In the genomic region with DNA sequence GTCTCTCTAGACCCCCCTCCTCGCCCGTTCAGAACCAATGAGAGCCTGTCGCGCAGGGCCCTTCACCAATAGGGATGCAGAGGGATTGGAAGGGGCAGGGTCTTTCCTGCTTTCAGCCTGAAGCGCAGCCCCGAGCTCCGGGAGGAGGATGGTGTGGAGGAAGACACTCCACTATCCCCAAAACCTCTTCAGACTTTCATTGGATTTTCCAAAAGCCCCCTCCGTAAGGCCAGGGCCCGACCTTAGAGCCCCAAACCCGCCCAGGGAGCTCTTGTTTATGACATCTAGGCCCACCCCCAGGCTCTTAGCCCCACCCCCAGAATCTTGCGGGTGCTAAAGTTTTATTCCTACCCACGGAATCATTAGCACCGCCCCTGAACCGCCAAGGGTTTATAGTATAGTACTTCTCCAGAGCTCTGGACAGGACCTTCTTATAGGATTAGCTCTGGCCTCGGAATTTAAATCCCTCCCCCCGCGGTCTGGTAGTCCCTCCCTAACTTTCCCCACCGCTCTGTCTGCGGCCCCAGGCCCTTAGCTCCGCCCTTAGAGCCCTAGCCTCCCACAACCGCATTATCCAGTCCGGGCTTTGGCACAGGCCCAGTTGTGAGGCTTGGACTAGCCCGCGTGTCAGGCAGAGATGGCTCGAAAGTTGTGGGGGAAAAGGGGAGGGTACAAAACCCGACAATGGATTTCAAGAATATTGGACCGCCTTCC, we compare ENCODE assay signal across 1 cellular context.
TF ChIP-seq lines count a peak whose summit lies in the region.

No MANE protein-coding gene starts in this region.

TF ChIP-seq in K562, 482 proteins besides CTCF, POLR2A, EP300 and RAD21 (continued from another document and continues in another):
- TF ChIP-seq RNF219 (CRISPR knock-in tag; IDR thresholded peaks at IDR 0.05) (no peak), SMARCE1 (IDR thresholded peaks at IDR 0.05) (no peak), MTA3 (IDR thresholded peaks at IDR 0.05; ENCODE audit: borderline replicate concordance) (peak; percentile 77), JUN (IDR thresholded peaks at IDR 0.05; ENCODE audit: borderline replicate concordance, low read depth, low read length) (peak; percentile 37; the same call in 1 of the 2 replicates), JUN (CRISPR knock-in tag; IDR thresholded peaks at IDR 0.05; ENCODE audit: borderline replicate concordance) (no peak), MEIS2 (IDR thresholded peaks at IDR 0.05; ENCODE audit: partially characterized antibody) (peak; percentile 10), FOXP1 (CRISPR knock-in tag; IDR thresholded peaks at IDR 0.05) (peak; percentile 76; the same call in 1 of the 2 replicates), E2F3 (CRISPR knock-in tag; IDR thresholded peaks at IDR 0.05) (no peak), NEUROD1 (IDR thresholded peaks at IDR 0.05; ENCODE audit: borderline replicate concordance, low read depth, low read length, partially characterized antibody) (peak; percentile 100), SMARCA4 (IDR thresholded peaks at IDR 0.05) (peak; percentile 61; the same call in 1 of the 2 replicates), PTBP1 (IDR thresholded peaks at IDR 0.05; ENCODE audit: low read depth, low read length) (peak; percentile 88; the same call in 1 of the 2 replicates), FOXK1 (CRISPR knock-in tag; IDR thresholded peaks at IDR 0.05; ENCODE audit: borderline replicate concordance) (no peak), XRCC5 (IDR thresholded peaks at IDR 0.05; ENCODE audit: low read depth, low read length) (peak; percentile 96), MGA (IDR thresholded peaks at IDR 0.05) (peak; percentile 63), PML (IDR thresholded peaks at IDR 0.05; ENCODE audit: low read length) (peak; percentile 49), CREB1 (IDR thresholded peaks at IDR 0.05) (no peak), CREB1 (CRISPR knock-in tag; IDR thresholded peaks at IDR 0.05) (peak; percentile 48; the same call in 1 of the 2 replicates), ETV1 (tag; conservative IDR thresholded peaks at IDR 0.05; ENCODE audit: low read depth) (0 out of 2 replicates have a peak, but pooled peaks have one; percentile 10), MTA1 (IDR thresholded peaks at IDR 0.05; ENCODE audit: borderline replicate concordance) (peak; percentile 76; the same call in 1 of the 2 replicates)
- TF ChIP-seq, protein P1, sequence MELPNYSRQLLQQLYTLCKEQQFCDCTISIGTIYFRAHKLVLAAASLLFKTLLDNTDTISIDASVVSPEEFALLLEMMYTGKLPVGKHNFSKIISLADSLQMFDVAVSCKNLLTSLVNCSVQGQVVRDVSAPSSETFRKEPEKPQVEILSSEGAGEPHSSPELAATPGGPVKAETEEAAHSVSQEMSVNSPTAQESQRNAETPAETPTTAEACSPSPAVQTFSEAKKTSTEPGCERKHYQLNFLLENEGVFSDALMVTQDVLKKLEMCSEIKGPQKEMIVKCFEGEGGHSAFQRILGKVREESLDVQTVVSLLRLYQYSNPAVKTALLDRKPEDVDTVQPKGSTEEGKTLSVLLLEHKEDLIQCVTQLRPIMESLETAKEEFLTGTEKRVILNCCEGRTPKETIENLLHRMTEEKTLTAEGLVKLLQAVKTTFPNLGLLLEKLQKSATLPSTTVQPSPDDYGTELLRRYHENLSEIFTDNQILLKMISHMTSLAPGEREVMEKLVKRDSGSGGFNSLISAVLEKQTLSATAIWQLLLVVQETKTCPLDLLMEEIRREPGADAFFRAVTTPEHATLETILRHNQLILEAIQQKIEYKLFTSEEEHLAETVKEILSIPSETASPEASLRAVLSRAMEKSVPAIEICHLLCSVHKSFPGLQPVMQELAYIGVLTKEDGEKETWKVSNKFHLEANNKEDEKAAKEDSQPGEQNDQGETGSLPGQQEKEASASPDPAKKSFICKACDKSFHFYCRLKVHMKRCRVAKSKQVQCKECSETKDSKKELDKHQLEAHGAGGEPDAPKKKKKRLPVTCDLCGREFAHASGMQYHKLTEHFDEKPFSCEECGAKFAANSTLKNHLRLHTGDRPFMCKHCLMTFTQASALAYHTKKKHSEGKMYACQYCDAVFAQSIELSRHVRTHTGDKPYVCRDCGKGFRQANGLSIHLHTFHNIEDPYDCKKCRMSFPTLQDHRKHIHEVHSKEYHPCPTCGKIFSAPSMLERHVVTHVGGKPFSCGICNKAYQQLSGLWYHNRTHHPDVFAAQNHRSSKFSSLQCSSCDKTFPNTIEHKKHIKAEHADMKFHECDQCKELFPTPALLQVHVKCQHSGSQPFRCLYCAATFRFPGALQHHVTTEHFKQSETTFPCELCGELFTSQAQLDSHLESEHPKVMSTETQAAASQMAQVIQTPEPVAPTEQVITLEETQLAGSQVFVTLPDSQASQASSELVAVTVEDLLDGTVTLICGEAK (IDR thresholded peaks at IDR 0.05): peak; percentile 83
- TF ChIP-seq, protein P1 (CRISPR knock-in tag; IDR thresholded peaks at IDR 0.05): no peak
- TF ChIP-seq, protein P2, sequence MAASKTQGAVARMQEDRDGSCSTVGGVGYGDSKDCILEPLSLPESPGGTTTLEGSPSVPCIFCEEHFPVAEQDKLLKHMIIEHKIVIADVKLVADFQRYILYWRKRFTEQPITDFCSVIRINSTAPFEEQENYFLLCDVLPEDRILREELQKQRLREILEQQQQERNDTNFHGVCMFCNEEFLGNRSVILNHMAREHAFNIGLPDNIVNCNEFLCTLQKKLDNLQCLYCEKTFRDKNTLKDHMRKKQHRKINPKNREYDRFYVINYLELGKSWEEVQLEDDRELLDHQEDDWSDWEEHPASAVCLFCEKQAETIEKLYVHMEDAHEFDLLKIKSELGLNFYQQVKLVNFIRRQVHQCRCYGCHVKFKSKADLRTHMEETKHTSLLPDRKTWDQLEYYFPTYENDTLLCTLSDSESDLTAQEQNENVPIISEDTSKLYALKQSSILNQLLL (CRISPR knock-in tag; IDR thresholded peaks at IDR 0.05; ENCODE audit: borderline replicate concordance): no peak
- TF ChIP-seq, protein P3, sequence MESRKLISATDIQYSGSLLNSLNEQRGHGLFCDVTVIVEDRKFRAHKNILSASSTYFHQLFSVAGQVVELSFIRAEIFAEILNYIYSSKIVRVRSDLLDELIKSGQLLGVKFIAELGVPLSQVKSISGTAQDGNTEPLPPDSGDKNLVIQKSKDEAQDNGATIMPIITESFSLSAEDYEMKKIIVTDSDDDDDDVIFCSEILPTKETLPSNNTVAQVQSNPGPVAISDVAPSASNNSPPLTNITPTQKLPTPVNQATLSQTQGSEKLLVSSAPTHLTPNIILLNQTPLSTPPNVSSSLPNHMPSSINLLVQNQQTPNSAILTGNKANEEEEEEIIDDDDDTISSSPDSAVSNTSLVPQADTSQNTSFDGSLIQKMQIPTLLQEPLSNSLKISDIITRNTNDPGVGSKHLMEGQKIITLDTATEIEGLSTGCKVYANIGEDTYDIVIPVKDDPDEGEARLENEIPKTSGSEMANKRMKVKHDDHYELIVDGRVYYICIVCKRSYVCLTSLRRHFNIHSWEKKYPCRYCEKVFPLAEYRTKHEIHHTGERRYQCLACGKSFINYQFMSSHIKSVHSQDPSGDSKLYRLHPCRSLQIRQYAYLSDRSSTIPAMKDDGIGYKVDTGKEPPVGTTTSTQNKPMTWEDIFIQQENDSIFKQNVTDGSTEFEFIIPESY (CRISPR knock-in tag; IDR thresholded peaks at IDR 0.05): peak; percentile 63
